In the genomic region with DNA sequence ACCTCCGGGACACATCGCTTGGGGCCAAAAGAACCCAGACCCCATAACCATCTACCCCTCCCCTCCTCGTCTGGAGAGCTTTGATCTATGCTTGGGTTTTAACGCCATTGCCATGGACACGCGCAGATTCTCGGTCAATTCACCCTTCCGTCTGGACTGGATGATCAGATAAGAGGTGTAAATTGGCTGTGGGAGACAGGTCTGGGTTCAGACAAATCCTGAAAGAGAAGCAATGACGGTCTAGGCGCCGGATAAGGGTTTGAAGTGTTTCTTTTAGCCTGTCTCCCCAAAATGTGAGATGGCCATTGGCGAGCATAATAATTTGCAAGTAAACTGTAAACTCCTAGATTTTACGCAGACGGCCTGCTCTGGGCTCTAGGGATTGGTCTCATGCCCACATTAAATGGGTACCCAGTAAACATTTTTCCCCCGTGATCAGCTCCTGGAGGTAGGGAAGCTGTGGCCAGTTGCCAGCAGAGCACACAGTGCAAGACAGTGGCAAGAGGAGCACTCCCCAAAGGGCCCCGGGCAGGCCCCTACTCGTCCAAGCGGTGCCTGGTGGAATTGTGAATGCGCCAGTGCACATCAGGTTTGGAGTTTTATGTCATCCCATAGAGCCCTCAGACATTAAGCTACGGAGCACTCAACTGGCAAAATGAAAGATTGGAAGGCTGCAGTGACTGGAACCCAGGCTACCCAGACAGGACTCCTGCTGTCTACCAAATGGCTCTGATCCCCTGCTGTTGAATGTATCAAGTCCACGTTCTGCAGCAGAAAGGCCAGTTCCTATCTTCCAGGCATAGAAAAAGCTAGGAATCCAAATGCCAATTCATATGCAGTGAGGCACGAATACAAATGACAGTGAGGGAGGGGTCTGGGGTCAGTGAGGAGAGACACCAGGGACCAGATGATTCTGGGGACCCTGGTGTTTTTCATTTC, we compare ENCODE assay signal across 9 cellular contexts. TPM values are rescaled to one million over a fixed set of nuclear protein-coding genes. Genes with fewer than 3 reads are reported as not detected.
DNase-seq lines count a peak whose midpoint lies in the region; ATAC-seq and TF ChIP-seq lines count a peak whose summit lies in the region.
"Had no signal": no experiment of that assay in that cellular context is flagged by ENCODE, and none has a peak within 500 bp of the region (broad histone marks: within the 10 kb centered on the region; RNA-seq: fewer than 3 reads in every experiment).

No MANE protein-coding gene starts in this region.

- peak overlapping the region; percentile 99 for H3K4me2 ChIP-seq in GM23338

- peaks cover 53% of the 10 kb centered on the region for H3K4me1 Mint-ChIP-seq in GM23338
- peaks cover 6% of the 10 kb centered on the region for H3K4me1 Mint-ChIP-seq in T-helper 17 cell
- peaks cover 15% of the 10 kb centered on the region for H3K4me1 Mint-ChIP-seq in glutamatergic neuron (ENCODE audit: low read depth, unreplicated experiment)

- in situ Hi-C loops in HAP-1 (cut with MboI; ENCODE audit: low sequenced_read_pairs): loop anchor here (25.0 kb wide), 2 partner anchors 825 to 1375 kb away; no protein-coding TSS in a partner anchor

- no peaks in the 10 kb centered on the region; the same call in 1 of the 2 replicates for H3F3A ChIP-seq in GM23338 (replicated peaks; ENCODE audit: low read depth)

- intact Hi-C loops in sigmoid colon (cut with DNase I): loop anchor here (2.0 to 10.0 kb wide), 3 partner anchors 45 to 1142 kb away; partner anchors contain the start of gene PARD3B

- no peak for DNase-seq in GM23338 (ENCODE audit: low spot score)
- no peak for DNase-seq in T-helper 17 cell
- DNase-seq in glutamatergic neuron: no peak
- peak; percentile 90 for DNase-seq in sigmoid colon
- DNase-seq in HAP-1 (ENCODE audit: low spot score in 2 of 2): no peak
- no peak for DNase-seq in AML-193 (lab: John Stamatoyannopoulos, UW)
- DNase-seq in KG1 (lab: John Stamatoyannopoulos, UW): no peak
- DNase-seq: stimulated activated naive CD4-positive, alpha-beta T cell treated with Interleukin-2 at 50 U/mL for 16 hours had no signal

- peak overlapping the region; percentile 84 for H3K4me3 Mint-ChIP-seq in GM23338
- H3K4me3 Mint-ChIP-seq in T-helper 17 cell: peak overlapping the region; percentile 31
- peak overlapping the region; percentile 93 for H3K4me3 Mint-ChIP-seq in glutamatergic neuron (ENCODE audit: unreplicated experiment)

- TF ChIP-seq POLR2A in sigmoid colon (IDR thresholded peaks at IDR 0.05): peak in 1 of 2 donors; percentile 11

- H3K36me3 Mint-ChIP-seq in GM23338 (ENCODE audit: low read depth): peaks cover 7% of the 10 kb centered on the region
- no peaks in the 10 kb centered on the region for H3K36me3 Mint-ChIP-seq in T-helper 17 cell (ENCODE audit: low read depth)
- no peaks in the 10 kb centered on the region for H3K36me3 Mint-ChIP-seq in glutamatergic neuron (ENCODE audit: unreplicated experiment)

- no peak for ATAC-seq in GM23338
- ATAC-seq in T-helper 17 cell: no peak
- ATAC-seq: HCT116 had no signal

- H3K27me3 Mint-ChIP-seq in GM23338 (ENCODE audit: insufficient read depth, low read depth, poor library complexity) (peaks cover 45% of the 10 kb centered on the region), T-helper 17 cell (peaks cover 49% of the 10 kb centered on the region), glutamatergic neuron (ENCODE audit: unreplicated experiment) (peaks cover 6% of the 10 kb centered on the region)

- no peaks in the 10 kb centered on the region; the same call in 1 of the 2 replicates for H3K9me2 ChIP-seq in GM23338 (ENCODE audit: insufficient read depth)

- peaks cover 47% of the 10 kb centered on the region for H3K79me2 ChIP-seq in GM23338 (replicated peaks; ENCODE audit: insufficient read depth)

- peak in 3 of 4 donors; percentile 16 to 50 (median 21) for TF ChIP-seq EP300 in sigmoid colon (IDR thresholded peaks at IDR 0.05)

- H3K9me3 Mint-ChIP-seq in GM23338: no peaks in the 10 kb centered on the region; the same call in 2 of the 3 replicates
- peaks cover 17% of the 10 kb centered on the region for H3K9me3 Mint-ChIP-seq in glutamatergic neuron (ENCODE audit: unreplicated experiment)

- H3K4me3 ChIP-seq in GM23338 (peak overlapping the region; percentile 84), sigmoid colon (peak overlapping the region; percentile 70 to 99 (median 90)), HAP-1 (no peak overlapping the region)

- H3K27me3 ChIP-seq in GM23338 (ENCODE audit: insufficient read depth) (peaks cover 52% of the 10 kb centered on the region), sigmoid colon (no peaks in the 10 kb centered on the region), HAP-1 (ENCODE audit: low read depth) (no peaks in the 10 kb centered on the region)

- H3K9me3 ChIP-seq in T-helper 17 cell (ENCODE audit: control insufficient read depth, low read length, poor library complexity, severe bottlenecking): no peaks in the 10 kb centered on the region
- no peaks in the 10 kb centered on the region for H3K9me3 ChIP-seq in sigmoid colon
- H3K9me3 ChIP-seq in HAP-1: no peaks in the 10 kb centered on the region

- WGBS in sigmoid colon, 2 donors: 83 to 87% methylated on average over 22 of the region's 22 CpGs

- peak overlapping the region; percentile 96 for H2AFZ ChIP-seq in GM23338

- H3K4me1 ChIP-seq in GM23338 (ENCODE audit: insufficient read depth) (peaks cover 35% of the 10 kb centered on the region), sigmoid colon (peaks cover 0 to 56% (median 52%) of the 10 kb centered on the region in 4 donors), HAP-1 (peaks cover 3% of the 10 kb centered on the region)

- no peak for TF ChIP-seq CTCF in GM23338 (conservative IDR thresholded peaks at IDR 0.05; ENCODE audit: low read depth in 2 of 2)
- TF ChIP-seq CTCF in glutamatergic neuron (IDR thresholded peaks at IDR 0.05; ENCODE audit: partially characterized antibody, unreplicated experiment): no peak
- TF ChIP-seq CTCF in sigmoid colon (IDR thresholded peaks at IDR 0.05): no peak

- H3K27ac Mint-ChIP-seq in GM23338: no peak overlapping the region
- H3K27ac Mint-ChIP-seq in T-helper 17 cell: no peak overlapping the region
- no peak overlapping the region for H3K27ac Mint-ChIP-seq in glutamatergic neuron (ENCODE audit: unreplicated experiment)

- H3K36me3 ChIP-seq in GM23338 (ENCODE audit: insufficient read depth): no peaks in the 10 kb centered on the region
- peaks cover 0 to 13% (median 0%) of the 10 kb centered on the region in 4 donors for H3K36me3 ChIP-seq in sigmoid colon
- no peaks in the 10 kb centered on the region for H3K36me3 ChIP-seq in HAP-1 (replicated peaks)

- H3K27ac ChIP-seq in GM23338 (ENCODE audit: low read depth) (no peak overlapping the region), sigmoid colon (peak overlapping the region; percentile 94 to 99 (median 96))

- H4K20me1 ChIP-seq in GM23338 (replicated peaks; ENCODE audit: insufficient read depth): 0 out of 2 replicates have a peak, but pooled peaks cover 5% of the 10 kb centered on the region

TF ChIP-seq in GM23338, 12 proteins besides CTCF, POLR2A, EP300 and RAD21 (continues in another document):
- no peak for TF ChIP-seq POLR2AphosphoS5 (IDR thresholded peaks at IDR 0.05; ENCODE audit: low read depth)
- TF ChIP-seq CREB1 (CRISPR knock-in tag; IDR thresholded peaks at IDR 0.05; ENCODE audit: low read depth): no peak

RNA-seq across cellular contexts. Expression of gene NRP2, which starts 5.0 kb away (rescaled TPM):
- total RNA-seq in GM23338 (2014; rRNA removed; shearing (Covaris generic)): 17.4 and 22.0 TPM in 2 replicates
- polyA plus RNA-seq in GM23338 (2016; fragmentation: Nextera tagmentation; extraction: Ambion mirVana) (18.4 and 19.1 TPM in 2 replicates), sigmoid colon (10 to 100 TPM in 1 of 3 donors, 1 to 10 TPM in 2; 2.5 to 13.6 (median 7.8) TPM)
- total RNA-seq in T-helper 17 cell (1 to 10 TPM in 1 of 2 donors, under 1 TPM in 1; 0.68 to 3.1 TPM), glutamatergic neuron (ENCODE audit: unreplicated experiment) (89.0 TPM), sigmoid colon (100 to 1,000 TPM; 207 to 348 (median 237) TPM)

Comparison
In these comparisons a context has a peak if more than half of its experiments do, and no peak if none do; other contexts are left out.
1. H3K4me3 Mint-ChIP-seq: peak in every context shown above with its lines; median percentile 93 in glutamatergic neuron; 84 in GM23338; 31 in T-helper 17 cell.